ENCODE assay signal across 8 cellular contexts in genomic region chr6:35297541-35298481, GRCh38.
DNase-seq lines count a peak whose midpoint lies in the region; ATAC-seq lines count a peak whose summit lies in the region.

Gene DEF6, plus strand, starts transcription at chr6:35297818. Its CDS starts 39 bp downstream, at chr6:35297857.

- H3K9ac ChIP-seq in mucosa of rectum (ENCODE audit: low read depth in 1 of 2, low read length in 2 of 2): peak within 1 kb of the TSS; percentile 87 to 88

- H3K9me3 ChIP-seq in mucosa of rectum (ENCODE audit: control insufficient read depth in 2 of 2, low read length in 2 of 2): no peaks in the 10 kb centered on the region

- peaks cover 24% of the 10 kb centered on the region in 2 donors for H3K4me1 ChIP-seq in mucosa of rectum (ENCODE audit: control insufficient read depth in 2 of 2, insufficient read depth in 2 of 2, low read length in 2 of 2)

- H3K36me3 ChIP-seq in mucosa of rectum (ENCODE audit: control insufficient read depth in 2 of 2, insufficient read depth in 2 of 2, low read length in 2 of 2): peaks cover 22% of the 10 kb centered on the region in 2 donors

- DNase-seq in CD1c-positive myeloid dendritic cell (ENCODE audit: extremely low spot score): peak; percentile 93
- DNase-seq in NK-92 (lab: John Stamatoyannopoulos, UW; ENCODE audit: unreplicated experiment): peak; percentile 20
- DNase-seq in activated CD8-positive, alpha-beta memory T cell treated with anti-CD3 and anti-CD28 coated beads for 48 hours (ENCODE audit: low read depth in 2 of 3, low spot score in 2 of 3): peak; percentile 56 to 72 (median 67)
- peak; percentile 32 for DNase-seq in epidermal melanocyte (ENCODE audit: insufficient read length, low spot score)
- peak; percentile 73 to 79 for DNase-seq in stimulated activated CD8-positive, alpha-beta memory T cell treated with anti-CD3 and anti-CD28 coated beads, Interleukin-7, amount 100 ng/mL, for 1 hour (ENCODE audit: low read depth in 2 of 2)

- ATAC-seq in GM19351 (IDR thresholded peaks at IDR 0.05; ENCODE audit: unreplicated experiment): peak; percentile 87
- peak; percentile 64 for ATAC-seq in HG03521 (IDR thresholded peaks at IDR 0.05; ENCODE audit: unreplicated experiment)

- peak within 1 kb of the TSS; percentile 84 to 85 for H3K4me3 ChIP-seq in mucosa of rectum (ENCODE audit: low read length in 2 of 2)

- peak within 1 kb of the TSS; percentile 79 to 86 for H3K27ac ChIP-seq in mucosa of rectum (ENCODE audit: low read depth in 2 of 2, low read length in 2 of 2)

- H3K27me3 ChIP-seq in mucosa of rectum (ENCODE audit: control insufficient read depth in 2 of 2, insufficient read depth in 2 of 2, low read length in 2 of 2): no peaks in the 10 kb centered on the region

Comparison
In these comparisons a context has a peak if more than half of its experiments do, and no peak if none do; other contexts are left out.
1. Peak in every context shown above with its lines: DNase-seq, ATAC-seq, H3K4me3 ChIP-seq and H3K27ac ChIP-seq.
2. DNase-seq: peak in every context shown above with its lines; median percentile 93 in CD1c-positive myeloid dendritic cell; 76 in stimulated activated CD8-positive, alpha-beta memory T cell treated with anti-CD3 and anti-CD28 coated beads, Interleukin-7, amount 100 ng/mL, for 1 hour; 67 in activated CD8-positive, alpha-beta memory T cell treated with anti-CD3 and anti-CD28 coated beads for 48 hours; 32 in epidermal melanocyte; 20 in NK-92.